In the genomic region with DNA sequence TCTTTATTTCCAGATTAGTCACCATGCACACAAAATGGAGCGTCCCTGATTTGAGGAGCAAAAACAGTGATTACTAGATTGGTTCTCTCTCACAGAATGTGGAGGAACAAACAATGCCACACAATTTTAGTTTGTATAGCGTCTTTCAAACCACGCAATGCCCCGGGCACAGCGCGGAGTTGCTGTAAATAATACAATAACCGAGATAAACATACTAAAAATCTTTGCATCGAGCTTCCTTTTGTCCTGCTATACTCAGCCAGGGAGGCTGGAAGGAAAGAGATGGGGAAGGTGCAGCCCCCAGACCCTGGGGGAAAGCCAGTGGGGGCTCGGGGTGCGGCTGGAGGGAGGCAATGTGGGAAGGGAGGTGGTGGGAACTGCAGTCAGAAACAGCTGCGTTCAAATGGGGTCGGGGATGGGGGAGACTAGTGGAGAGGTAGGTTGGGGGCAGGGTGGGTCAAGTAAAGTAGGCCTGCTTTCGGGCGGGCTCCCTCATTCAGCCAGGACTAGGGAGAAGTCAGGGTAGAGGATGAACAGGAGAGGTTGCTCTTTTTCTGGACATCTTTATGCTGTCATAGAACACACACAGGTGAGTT, we compare ENCODE assay signal across 29 cellular contexts.
"Had no signal": no experiment of that assay in that cellular context is flagged by ENCODE, and none has a peak within 500 bp of the region (broad histone marks: within the 10 kb centered on the region; RNA-seq: fewer than 3 reads in every experiment).

No MANE protein-coding gene starts in this region.

- H3K4me3 ChIP-seq: left lung, lower lobe of right lung, pancreas, prostate gland, skin epidermis, stomach, suprapubic skin, thoracic aorta, tibial nerve, upper lobe of right lung, uterus had no signal

- H3K36me3 Mint-ChIP-seq: mesothelial cell of epicardium; naive B cell; natural killer cell; stimulated activated naive B cell treated with anti-CD40 and anti-IgM and Interleukin-4, amounts not matched to agents 10 μg/mL and 1 μg/mL and 100 μg/mL, for 72 hours had no signal

- H3K27me3 ChIP-seq: pancreas, stomach, suprapubic skin, tibial nerve, upper lobe of right lung, uterus had no signal

- DNase-seq: hippocampal formation; kidney; left colon; left lung; lower lobe of right lung; mammary epithelial cell; mesendoderm; naive B cell; natural killer cell; nephron progenitor cell; nucleus accumbens; pancreas; retina; right cardiac atrium; stimulated activated CD4-positive, alpha-beta T cell treated with anti-CD3 and anti-CD28 coated beads, Interleukin-12 subunit alpha, Interleukin-12 subunit beta, amount 100 ng/mL, for 4 hours; stimulated activated CD4-positive, alpha-beta T cell treated with anti-CD3 and anti-CD28 coated beads, Interleukin-15, amount 100 ng/mL, for 24 hours; stimulated activated CD4-positive, alpha-beta T cell treated with anti-CD3 and anti-CD28 coated beads, Interleukin-2, amount 100 ng/mL, for 24 hours; stimulated activated CD4-positive, alpha-beta T cell treated with anti-CD3 and anti-CD28 coated beads, Interleukin-4, amount 100 ng/mL, for 1 hour; stimulated activated naive B cell treated with anti-CD40 and anti-IgM and Interleukin-4, amounts not matched to agents 10 μg/mL and 1 μg/mL and 100 μg/mL, for 72 hours; stimulated activated naive CD8-positive, alpha-beta T cell treated with anti-CD3 and anti-CD28 coated beads, Interleukin-15, Interleukin-2, amounts not matched to agents 100 U/mL and 50 U/mL, for 24 hours; stomach; upper lobe of right lung; uterus had no signal

- H3K4me3 Mint-ChIP-seq: mesothelial cell of epicardium; naive B cell; natural killer cell; nephron progenitor cell; stimulated activated naive B cell treated with anti-CD40 and anti-IgM and Interleukin-4, amounts not matched to agents 10 μg/mL and 1 μg/mL and 100 μg/mL, for 72 hours had no signal

- H3K4me1 ChIP-seq: left lung, lower lobe of right lung, pancreas, prostate gland, stomach, suprapubic skin, tibial nerve, upper lobe of right lung, uterus had no signal

- H3K4me1 Mint-ChIP-seq: naive B cell; natural killer cell; stimulated activated naive B cell treated with anti-CD40 and anti-IgM and Interleukin-4, amounts not matched to agents 10 μg/mL and 1 μg/mL and 100 μg/mL, for 72 hours had no signal

- H3K27ac ChIP-seq: left lung, lower lobe of right lung, pancreas, prostate gland, skin epidermis, stomach, suprapubic skin, thoracic aorta, tibial nerve, upper lobe of right lung, uterus had no signal

- H3K27ac Mint-ChIP-seq: mesothelial cell of epicardium; natural killer cell; nephron progenitor cell; stimulated activated naive B cell treated with anti-CD40 and anti-IgM and Interleukin-4, amounts not matched to agents 10 μg/mL and 1 μg/mL and 100 μg/mL, for 72 hours had no signal

- H3K9me3 ChIP-seq: left lung, lower lobe of right lung, pancreas, prostate gland, suprapubic skin, thoracic aorta, upper lobe of right lung, uterus had no signal

- H3K9me3 Mint-ChIP-seq: natural killer cell had no signal

- H3K36me3 ChIP-seq: left lung, lower lobe of right lung, pancreas, prostate gland, stomach, suprapubic skin, thoracic aorta, tibial nerve, upper lobe of right lung, uterus had no signal
